Comparison of ENCODE assay signal across 12 cellular contexts in the genomic region with DNA sequence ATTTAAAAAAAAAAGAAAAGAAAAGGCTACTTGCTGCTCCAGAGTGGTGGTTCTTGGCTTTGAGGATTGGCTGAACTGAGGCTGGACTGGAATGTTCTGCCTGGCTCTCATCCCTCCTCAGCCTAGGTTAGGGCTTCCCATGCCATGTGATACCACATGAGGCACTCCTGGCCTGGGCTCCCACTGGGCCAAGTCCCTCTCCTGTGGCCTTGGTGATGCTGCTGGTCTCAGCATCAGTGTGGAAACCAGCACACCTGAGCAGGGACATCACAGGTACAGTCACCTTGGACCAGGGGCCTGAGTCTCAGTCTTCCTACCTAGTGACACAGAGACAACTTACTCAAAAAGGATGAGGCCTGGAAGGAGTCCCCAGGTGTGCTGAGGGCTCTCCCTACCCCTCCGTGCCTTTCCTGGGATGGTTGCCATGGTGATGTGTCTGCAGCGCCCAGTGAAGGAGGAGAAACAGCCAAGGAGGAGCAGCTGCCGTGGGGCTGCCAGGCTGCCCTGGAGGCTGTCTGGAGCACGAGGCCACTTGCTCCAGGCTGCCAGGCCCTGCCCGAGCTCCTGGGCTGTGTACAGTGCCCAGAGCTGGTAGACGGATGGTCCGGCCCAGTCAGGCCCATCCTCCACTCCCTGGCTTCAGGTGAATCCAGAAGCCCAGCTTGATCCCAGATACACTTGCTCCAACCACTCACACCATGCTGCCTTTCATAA.
DNase-seq lines count a peak whose midpoint lies in the region; ATAC-seq and TF ChIP-seq lines count a peak whose summit lies in the region.
"Had no signal": no experiment of that assay in that cellular context is flagged by ENCODE, and none has a peak within 500 bp of the region (broad histone marks: within the 10 kb centered on the region; RNA-seq: fewer than 3 reads in every experiment).

No MANE protein-coding gene starts in this region.

- no peak overlapping the region for H3K4me3 ChIP-seq in GM23338

- H3K4me3 Mint-ChIP-seq in GM23338 (no peak overlapping the region), nephron progenitor cell (no peak overlapping the region)
- H3K4me3 Mint-ChIP-seq in activated CD4-positive, alpha-beta memory T cell treated with anti-CD3 and anti-CD28 coated beads, Interleukin-2, amount 10 ng/mL, durations not matched to agents 7 days and 5 days = no peak overlapping the region

- no peaks in the 10 kb centered on the region for H3K27me3 ChIP-seq in GM23338 (ENCODE audit: insufficient read depth)

- POLR2A ChIA-PET in activated CD4-positive, alpha-beta memory T cell treated with anti-CD3 and anti-CD28 coated beads, Interleukin-2, amount 10 ng/mL, durations not matched to agents 7 days and 5 days (lab: Charles Lee) = no interaction called here

- H3F3A ChIP-seq in GM23338 (replicated peaks; ENCODE audit: low read depth) = no peaks in the 10 kb centered on the region

- no peaks in the 10 kb centered on the region for H3K9me2 ChIP-seq in GM23338 (ENCODE audit: insufficient read depth)

- no peak overlapping the region for H3K27ac ChIP-seq in GM23338 (ENCODE audit: low read depth)

- no peaks in the 10 kb centered on the region for H3K4me1 ChIP-seq in GM23338 (ENCODE audit: insufficient read depth)

- CTCF ChIA-PET in activated CD4-positive, alpha-beta memory T cell treated with anti-CD3 and anti-CD28 coated beads, Interleukin-2, amount 10 ng/mL, durations not matched to agents 7 days and 5 days (lab: Charles Lee) = no interaction called here

- H3K9me3 Mint-ChIP-seq in GM23338 (no peaks in the 10 kb centered on the region), nephron progenitor cell (no peaks in the 10 kb centered on the region)
- H3K9me3 Mint-ChIP-seq in activated CD4-positive, alpha-beta memory T cell treated with anti-CD3 and anti-CD28 coated beads, Interleukin-2, amount 10 ng/mL, durations not matched to agents 7 days and 5 days = no peaks in the 10 kb centered on the region

- H3K27me3 Mint-ChIP-seq in GM23338 (ENCODE audit: insufficient read depth, low read depth, poor library complexity) (peaks cover 3% of the 10 kb centered on the region), nephron progenitor cell (ENCODE audit: low read depth, poor library complexity) (peaks cover 3% of the 10 kb centered on the region)
- H3K27me3 Mint-ChIP-seq in activated CD4-positive, alpha-beta memory T cell treated with anti-CD3 and anti-CD28 coated beads, Interleukin-2, amount 10 ng/mL, durations not matched to agents 7 days and 5 days = no peaks in the 10 kb centered on the region

- no peak; the same call in 2 of the 3 replicates for ATAC-seq in GM23338

- no peak overlapping the region for H3K4me2 ChIP-seq in GM23338

- H3K36me3 Mint-ChIP-seq in GM23338 (ENCODE audit: low read depth) = peaks cover 10% of the 10 kb centered on the region; the same call in 2 of the 3 replicates
- no peaks in the 10 kb centered on the region for H3K36me3 Mint-ChIP-seq in nephron progenitor cell (ENCODE audit: low read depth)
- no peaks in the 10 kb centered on the region for H3K36me3 Mint-ChIP-seq in activated CD4-positive, alpha-beta memory T cell treated with anti-CD3 and anti-CD28 coated beads, Interleukin-2, amount 10 ng/mL, durations not matched to agents 7 days and 5 days (ENCODE audit: low read depth)

- H4K20me1 ChIP-seq in GM23338 (replicated peaks; ENCODE audit: insufficient read depth) = no peaks in the 10 kb centered on the region

- H3K4me1 Mint-ChIP-seq in GM23338 (no peaks in the 10 kb centered on the region; the same call in 2 of the 3 replicates), nephron progenitor cell (peaks cover 9% of the 10 kb centered on the region)
- H3K4me1 Mint-ChIP-seq in activated CD4-positive, alpha-beta memory T cell treated with anti-CD3 and anti-CD28 coated beads, Interleukin-2, amount 10 ng/mL, durations not matched to agents 7 days and 5 days = no peaks in the 10 kb centered on the region

- H2AFZ ChIP-seq in GM23338 = no peak overlapping the region

- H3K79me2 ChIP-seq in GM23338 (replicated peaks; ENCODE audit: insufficient read depth) = no peaks in the 10 kb centered on the region

- H3K27ac Mint-ChIP-seq in GM23338 = peak overlapping the region; percentile 7; the same call in 1 of the 2 replicates
- H3K27ac Mint-ChIP-seq in nephron progenitor cell = peak overlapping the region; percentile 37
- H3K27ac Mint-ChIP-seq in activated CD4-positive, alpha-beta memory T cell treated with anti-CD3 and anti-CD28 coated beads, Interleukin-2, amount 10 ng/mL, durations not matched to agents 7 days and 5 days = no peak overlapping the region

- TF ChIP-seq CTCF in GM23338 (conservative IDR thresholded peaks at IDR 0.05; ENCODE audit: low read depth in 2 of 2) (no peak), nephron progenitor cell (IDR thresholded peaks at IDR 0.05) (no peak)

- H3K36me3 ChIP-seq in GM23338 (ENCODE audit: insufficient read depth) = no peaks in the 10 kb centered on the region

- peak; percentile 0 for DNase-seq in DMS114 treated with DMSO at 0.1 percent for 48 hours (lab: John Stamatoyannopoulos, UW; ENCODE audit: unreplicated experiment)
- DNase-seq in GM23338 (ENCODE audit: low spot score) = no peak
- DNase-seq in cerebellar cortex (ENCODE audit: low spot score) = peak; percentile 52
- DNase-seq in nephron progenitor cell = no peak
- no peak for DNase-seq in activated CD4-positive, alpha-beta memory T cell treated with anti-CD3 and anti-CD28 coated beads, Interleukin-2, amount 10 ng/mL, durations not matched to agents 7 days and 5 days
- no peak for DNase-seq in central memory CD4-positive, alpha-beta T cell
- DNase-seq in T1000 (lab: John Stamatoyannopoulos, UW) = no peak
- DNase-seq: activated CD4-positive, alpha-beta T cell treated with anti-CD3 and anti-CD28 coated beads, Interleukin-2, amount 50 U/mL, for 1 hour; activated gamma-delta T cell; NCI-H82; stimulated activated CD4-positive, alpha-beta T cell treated with anti-CD3 and anti-CD28 coated beads, Interleukin-2, amount 100 ng/mL, for 48 hours; T-helper 2 cell had no signal

TF ChIP-seq in GM23338, 12 proteins besides CTCF, POLR2A, EP300 and RAD21:
- TF ChIP-seq STAT1 (IDR thresholded peaks at IDR 0.05; ENCODE audit: unreplicated experiment) (no peak), EZH2phosphoT487 (IDR thresholded peaks at IDR 0.05; ENCODE audit: unreplicated experiment) (no peak)
- TF ChIP-seq, protein P1, sequence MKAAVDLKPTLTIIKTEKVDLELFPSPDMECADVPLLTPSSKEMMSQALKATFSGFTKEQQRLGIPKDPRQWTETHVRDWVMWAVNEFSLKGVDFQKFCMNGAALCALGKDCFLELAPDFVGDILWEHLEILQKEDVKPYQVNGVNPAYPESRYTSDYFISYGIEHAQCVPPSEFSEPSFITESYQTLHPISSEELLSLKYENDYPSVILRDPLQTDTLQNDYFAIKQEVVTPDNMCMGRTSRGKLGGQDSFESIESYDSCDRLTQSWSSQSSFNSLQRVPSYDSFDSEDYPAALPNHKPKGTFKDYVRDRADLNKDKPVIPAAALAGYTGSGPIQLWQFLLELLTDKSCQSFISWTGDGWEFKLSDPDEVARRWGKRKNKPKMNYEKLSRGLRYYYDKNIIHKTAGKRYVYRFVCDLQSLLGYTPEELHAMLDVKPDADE (IDR thresholded peaks at IDR 0.05) = no peak

Comparison
In these comparisons a context has a peak if more than half of its experiments do, and no peak if none do; other contexts are left out.
1. DNase-seq: peak in DMS114 treated with DMSO at 0.1 percent for 48 hours (single experiment) and cerebellar cortex (single experiment); none in GM23338 (single experiment), nephron progenitor cell (single experiment), activated CD4-positive, alpha-beta memory T cell treated with anti-CD3 and anti-CD28 coated beads, Interleukin-2, amount 10 ng/mL, durations not matched to agents 7 days and 5 days (single experiment), central memory CD4-positive, alpha-beta T cell (single experiment) and T1000 (single experiment).